8 cellular contexts compared by ENCODE assay signal in genomic region chr6:163406320-163406719, GRCh38. TPM values are rescaled to one million over a fixed set of nuclear protein-coding genes. Genes with fewer than 3 reads are reported as not detected.
DNase-seq lines count a peak whose midpoint lies in the region; TF ChIP-seq lines count a peak whose summit lies in the region.

No MANE protein-coding gene starts in this region.

- H3K4me3 Mint-ChIP-seq in CD14-positive monocyte (peak overlapping the region; percentile 87 to 94), HFFc6 (peak overlapping the region; percentile 87)

- H3K36me3 Mint-ChIP-seq in CD14-positive monocyte: peaks cover 2 to 4% of the 10 kb centered on the region in 2 donors
- peaks cover 3% of the 10 kb centered on the region for H3K36me3 Mint-ChIP-seq in HFFc6 (ENCODE audit: low read depth)

- no peaks in the 10 kb centered on the region for H3K36me3 ChIP-seq in muscle layer of duodenum (ENCODE audit: control insufficient read depth in 1 of 2, insufficient read depth in 2 of 2, low read length in 2 of 2)

- peak overlapping the region; percentile 99 to 100 (median 100) for H3K27ac Mint-ChIP-seq in CD14-positive monocyte
- peak overlapping the region; percentile 88 for H3K27ac Mint-ChIP-seq in HFFc6

- whole genome bisulfite sequencing in adipose tissue, 3 donors: 53 to 74% (median 59%) methylated on average over 1 of the region's 1 CpG

- no peaks in the 10 kb centered on the region for H3K9me3 ChIP-seq in muscle layer of duodenum (ENCODE audit: control insufficient read depth in 1 of 2, low read length in 2 of 2)

- peaks cover 0 to 12% of the 10 kb centered on the region in 2 donors for H3K4me1 ChIP-seq in muscle layer of duodenum (ENCODE audit: control insufficient read depth in 1 of 2, insufficient read depth in 2 of 2, low read length in 2 of 2)

- H3K27me3 Mint-ChIP-seq in CD14-positive monocyte (ENCODE audit: low read depth in 3 of 3) (peaks cover 0 to 2% (median 1%) of the 10 kb centered on the region in 3 donors), HFFc6 (ENCODE audit: insufficient read depth) (peaks cover under 1% of the 10 kb centered on the region)

- TF ChIP-seq CTCF in CD14-positive monocyte (IDR thresholded peaks at IDR 0.05) (no peak), HFFc6 (IDR thresholded peaks at IDR 0.05) (no peak)

- H3K27ac ChIP-seq in adipose tissue (ENCODE audit: low read depth, low read length) (peak overlapping the region; percentile 87), muscle layer of duodenum (ENCODE audit: low read length) (peak overlapping the region; percentile 83)

- peaks cover 0 to 2% (median 0%) of the 10 kb centered on the region in 7 donors for H3K9me3 Mint-ChIP-seq in CD14-positive monocyte
- no peaks in the 10 kb centered on the region for H3K9me3 Mint-ChIP-seq in HFFc6

- DNase-seq in CD14-positive monocyte (ENCODE audit: low spot score) (no peak), HFFc6 (no peak), dedifferentiated amniotic fluid mesenchymal stem cell (ENCODE audit: extremely low spot score) (no peak), NCI-H345 (lab: John Stamatoyannopoulos, UW) (no peak), AG08395 (ENCODE audit: low spot score) (no peak)
- no peak for DNase-seq in stimulated activated CD4-positive, alpha-beta T cell treated with anti-CD3 and anti-CD28 coated beads, Interleukin-15, amount 100 ng/mL, for 24 hours

- H3K27me3 ChIP-seq in muscle layer of duodenum (ENCODE audit: low read depth, low read length): no peaks in the 10 kb centered on the region

- peaks cover 61% of the 10 kb centered on the region for H3K4me1 Mint-ChIP-seq in CD14-positive monocyte
- H3K4me1 Mint-ChIP-seq in HFFc6 (ENCODE audit: low read depth): peaks cover 15% of the 10 kb centered on the region

- H3K4me3 ChIP-seq in muscle layer of duodenum (ENCODE audit: low read depth in 1 of 2, low read length in 2 of 2): peak overlapping the region; percentile 58 to 61

- intact Hi-C loops in CD14-positive monocyte (cut with micrococcal nuclease): loop anchor here in 1 of 2 donors (5.0 kb wide), 1 partner anchor 54 kb away; no protein-coding TSS in a partner anchor

RNA-seq across cellular contexts. Expression of gene QKI, which starts 8.2 kb away (rescaled TPM):
- polyA plus RNA-seq in CD14-positive monocyte (10 to 100 TPM; 24.3 to 71.8 TPM), adipose tissue (100 to 1,000 TPM in 1 of 3 donors, 10 to 100 TPM in 2; 20.1 to 110 (median 51.2) TPM)
- total RNA-seq in HFFc6 (2021; fragmentation: NEBNext Ultra II Directional; extraction: Animal tissue kit (Norgen Biotek cat#: 25700)): 10 to 100 TPM; 71.3 to 90.5 (median 85.1) TPM
